In genomic region chr1:67555487-67556296, GRCh38 we compare ENCODE assay signal across 1 cellular context.
TF ChIP-seq lines count a peak whose summit lies in the region.

No MANE protein-coding gene starts in this region.

TF ChIP-seq in IMR-90, 13 proteins besides CTCF, POLR2A, EP300 and RAD21:
- TF ChIP-seq BHLHE40 (IDR thresholded peaks at IDR 0.05; ENCODE audit: low read depth, low read length) (no peak), USF2 (IDR thresholded peaks at IDR 0.05; ENCODE audit: low read depth, low read length) (no peak), RCOR1 (IDR thresholded peaks at IDR 0.05; ENCODE audit: insufficient replicate concordance, low read length) (no peak), CHD1 (IDR thresholded peaks at IDR 0.05; ENCODE audit: low read depth, low read length) (no peak), MXI1 (IDR thresholded peaks at IDR 0.05; ENCODE audit: borderline replicate concordance, low read depth, low read length) (no peak), NFE2L2 (IDR thresholded peaks at IDR 0.05; ENCODE audit: low read depth, low read length) (no peak), SMC3 (IDR thresholded peaks at IDR 0.05; ENCODE audit: low read depth, low read length) (no peak), ELK1 (IDR thresholded peaks at IDR 0.05; ENCODE audit: borderline replicate concordance, low read depth, low read length) (no peak), MAZ (IDR thresholded peaks at IDR 0.05; ENCODE audit: borderline replicate concordance, low read depth, low read length) (no peak)
